ENCODE assay signal across 8 cellular contexts in genomic region chr12:45725631-45726593, GRCh38. TPM values are rescaled to one million over a fixed set of nuclear protein-coding genes. Genes with fewer than 3 reads are reported as not detected.
DNase-seq lines count a peak whose midpoint lies in the region; ATAC-seq and TF ChIP-seq lines count a peak whose summit lies in the region.

No MANE protein-coding gene starts in this region.

- peak overlapping the region; percentile 92 for H3K4me2 ChIP-seq in KMS-11

- ATAC-seq in esophagus mucosa, result no peak

- 0 out of 2 replicates have a peak overlapping the region, but pooled peaks have one; percentile 44 for H2AFZ ChIP-seq in KMS-11 (ENCODE audit: low read depth)

- intact Hi-C loops in lower leg skin (cut with DNase I; ENCODE audit: low total_unique reads), result no loop called here

- no peak for TF ChIP-seq POLR2A in lower leg skin (IDR thresholded peaks at IDR 0.05)

- peaks cover 28% of the 10 kb centered on the region for H3K4me1 ChIP-seq in KMS-11 (ENCODE audit: low read depth, poor library complexity, severe bottlenecking)

- WGBS in lower leg skin, 2 donors, result 7 to 8% methylated on average over 12 of the region's 12 CpGs

- peaks cover 81% of the 10 kb centered on the region for H3K79me2 ChIP-seq in KMS-11 (ENCODE audit: insufficient read depth, low read depth)

- peak overlapping the region; percentile 99 for H3K27ac ChIP-seq in KMS-11

- DNase-seq in activated effector memory CD4-positive, alpha-beta T cell treated with anti-CD3 and anti-CD28 coated beads, Interleukin-2, amount 50 U/mL, for 16 hours, result peak; percentile 69
- no peak for DNase-seq in activated effector memory CD4-positive, alpha-beta T cell treated with Interleukin-2 at 50 U/mL for 16 hours
- DNase-seq in RPMI7951 (ENCODE audit: low read depth) (peak; percentile 31), cerebellum (ENCODE audit: low spot score) (peak; percentile 60), lower leg skin (ENCODE audit: low spot score in 2 of 2) (no peak), superior temporal gyrus (ENCODE audit: extremely low spot score) (peak; percentile 89)

- peak; percentile 90 for TF ChIP-seq CTCF in KMS-11 (conservative IDR thresholded peaks at IDR 0.05; ENCODE audit: low read depth, low read length)
- TF ChIP-seq CTCF in lower leg skin (IDR thresholded peaks at IDR 0.05), result peak in 1 of 3 donors; percentile 36

- no peaks in the 10 kb centered on the region for H3K27me3 ChIP-seq in KMS-11 (ENCODE audit: insufficient read depth, low read depth)

- no peaks in the 10 kb centered on the region for H3K36me3 ChIP-seq in KMS-11 (ENCODE audit: insufficient read depth)

- peaks cover 6% of the 10 kb centered on the region; the same call in 1 of the 2 replicates for H4K20me1 ChIP-seq in KMS-11 (ENCODE audit: insufficient read depth)

- H3K9ac ChIP-seq in KMS-11, result peak overlapping the region; percentile 99

- H3K4me3 ChIP-seq in KMS-11 (IDR thresholded peaks at IDR 0.05; ENCODE audit: insufficient read depth, low read depth, low read length), result no peak overlapping the region
- peak overlapping the region; percentile 80 for H3K4me3 ChIP-seq in lower leg skin (ENCODE audit: low read depth, poor library complexity, severe bottlenecking)

RNA-seq across cellular contexts. Expression of gene ARID2, which starts 3.6 kb away (rescaled TPM):
- total RNA-seq in RPMI7951 (2014; rRNA removed; shearing (Covaris generic)), result 11.7 and 16.7 TPM in 2 replicates
- 73.3 TPM for total RNA-seq in cerebellum
- 10 to 100 TPM; 25.3 to 40.4 (median 30.6) TPM for total RNA-seq in lower leg skin
- total RNA-seq in esophagus mucosa, result 20.0 TPM

Comparison
In these comparisons a context has a peak if more than half of its experiments do, and no peak if none do; other contexts are left out.
1. DNase-seq: peak in activated effector memory CD4-positive, alpha-beta T cell treated with anti-CD3 and anti-CD28 coated beads, Interleukin-2, amount 50 U/mL, for 16 hours (single experiment), RPMI7951 (single experiment), cerebellum (single experiment) and superior temporal gyrus (single experiment); none in activated effector memory CD4-positive, alpha-beta T cell treated with Interleukin-2 at 50 U/mL for 16 hours (single experiment) and lower leg skin (0 of 2).